In the genomic region with DNA sequence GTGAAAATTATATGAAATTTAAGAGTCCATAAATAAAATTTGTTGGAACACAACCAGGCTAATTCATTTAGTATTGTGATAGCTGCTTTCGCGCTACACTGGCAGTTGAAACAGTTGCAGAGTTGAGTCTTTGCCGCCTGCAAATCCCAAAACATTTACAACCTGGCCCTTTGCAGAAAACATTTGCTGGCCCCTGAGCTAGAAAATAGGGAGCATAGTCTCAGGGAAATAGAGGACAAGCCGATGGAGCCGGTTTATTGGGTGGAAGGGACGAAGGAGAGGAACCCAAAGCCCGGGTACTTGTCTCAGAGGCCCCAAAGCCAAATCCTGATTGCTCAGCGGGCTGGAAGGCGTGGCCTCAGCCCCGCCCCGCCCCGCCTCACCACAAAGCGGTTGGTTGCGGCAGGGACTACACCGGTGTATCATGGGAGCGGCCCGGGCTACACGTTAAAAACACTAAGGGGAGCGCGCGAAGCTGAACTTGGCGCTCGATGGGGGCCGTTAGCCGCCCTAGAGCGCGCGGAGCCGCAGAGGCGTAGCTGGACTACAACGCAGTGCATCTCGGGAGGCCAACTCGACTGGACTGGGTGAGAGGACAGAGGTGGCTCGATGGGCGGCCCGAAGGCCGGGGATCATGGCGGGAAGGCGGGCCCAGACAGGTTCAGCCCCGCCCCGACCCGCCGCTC, we compare ENCODE assay signal across 8 cellular contexts. TPM values are rescaled to one million over a fixed set of nuclear protein-coding genes. Genes with fewer than 3 reads are reported as not detected.
DNase-seq lines count a peak whose midpoint lies in the region; ATAC-seq and TF ChIP-seq lines count a peak whose summit lies in the region.

No MANE protein-coding gene starts in this region.

- ATAC-seq in HG02571 (IDR thresholded peaks at IDR 0.05; ENCODE audit: unreplicated experiment): peak; percentile 85

- H3K4me3 ChIP-seq in GM06990 (replicated peaks; ENCODE audit: low read depth, low read length) (peak overlapping the region; percentile 76), NB4 (ENCODE audit: low read depth, low read length) (peak overlapping the region; percentile 81)

- H3K27ac ChIP-seq in temporal lobe (ENCODE audit: low read depth, low read length): peak overlapping the region; percentile 69

- TF ChIP-seq POLR2A in NB4 (IDR thresholded peaks at IDR 0.05; ENCODE audit: extremely low read depth, insufficient read length): peak; percentile 51

- DNase-seq in GM06990 (ENCODE audit: extremely low read depth, insufficient read length) (peak; percentile 96), NB4 (ENCODE audit: low read depth) (peak; percentile 100), SK-N-DZ (ENCODE audit: low spot score) (peak; percentile 98), glomerular visceral epithelial cell (ENCODE audit: extremely low spot score) (peak; percentile 95), occipital lobe (lab: John Stamatoyannopoulos, UW) (peak; percentile 91)
- DNase-seq in activated naive CD4-positive, alpha-beta T cell treated with anti-CD3 and anti-CD28 coated beads, Interleukin-2, amount 50 U/mL, for 16 hours: peak; percentile 86

- peaks cover 14% of the 10 kb centered on the region for H3K36me3 ChIP-seq in GM06990 (ENCODE audit: control insufficient read depth, insufficient read depth, low read length)

- TF ChIP-seq CTCF in GM06990 (IDR thresholded peaks at IDR 0.05; ENCODE audit: insufficient read depth, low read length, poor library complexity, severe bottlenecking) (no peak), NB4 (IDR thresholded peaks at IDR 0.05; ENCODE audit: low read depth, low read length) (no peak)

- no peaks in the 10 kb centered on the region for H3K27me3 ChIP-seq in GM06990 (replicated peaks; ENCODE audit: control insufficient read depth, insufficient read depth, low read length)

RNA-seq across cellular contexts. Expression of gene SAC3D1, which starts 0.3 kb away (rescaled TPM):
- polyA plus RNA-seq in SK-N-DZ (2014; cell fraction: cytosol; rRNA removed): 54.1 and 71.4 TPM in 2 replicates
- polyA plus RNA-seq in SK-N-DZ (2014; cell fraction: nucleus; rRNA removed): 36.7 and 45.3 TPM in 2 replicates
- total RNA-seq in occipital lobe (8.7 TPM), temporal lobe (3.0 TPM)

RNA-seq across cellular contexts. Expression of gene SNX15, which starts 13.4 kb away (rescaled TPM):
- 24.0 and 26.3 TPM in 2 replicates for polyA plus RNA-seq in SK-N-DZ (2014; cell fraction: cytosol; rRNA removed)
- polyA plus RNA-seq in SK-N-DZ (2014; cell fraction: nucleus; rRNA removed): 11.4 and 46.5 TPM in 2 replicates
- total RNA-seq in occipital lobe (19.0 TPM), temporal lobe (11.8 TPM)

RNA-seq across cellular contexts. Expression of gene NAALADL1, which starts 17.7 kb away (rescaled TPM):
- 1.8 and 3.5 TPM in 2 replicates for polyA plus RNA-seq in SK-N-DZ (2014; cell fraction: cytosol; rRNA removed)
- 11.9 and 17.6 TPM in 2 replicates for polyA plus RNA-seq in SK-N-DZ (2014; cell fraction: nucleus; rRNA removed)
- 2.3 TPM for total RNA-seq in occipital lobe
- total RNA-seq in temporal lobe: 1.5 TPM

RNA-seq across cellular contexts. Expression of gene ARL2, which starts 26.7 kb away (rescaled TPM):
- 111 and 129 TPM in 2 replicates for polyA plus RNA-seq in SK-N-DZ (2014; cell fraction: cytosol; rRNA removed)
- polyA plus RNA-seq in SK-N-DZ (2014; cell fraction: nucleus; rRNA removed): 62.7 and 74.3 TPM in 2 replicates
- 31.2 TPM for total RNA-seq in occipital lobe
- total RNA-seq in temporal lobe: 47.0 TPM

RNA-seq across cellular contexts. Expression of gene CDCA5, which starts 43.2 kb away (rescaled TPM):
- polyA plus RNA-seq in SK-N-DZ (2014; cell fraction: cytosol; rRNA removed): 110 and 152 TPM in 2 replicates
- 79.2 and 90.9 TPM in 2 replicates for polyA plus RNA-seq in SK-N-DZ (2014; cell fraction: nucleus; rRNA removed)
- total RNA-seq in occipital lobe (2.0 TPM), temporal lobe (2.0 TPM)

Comparison
In these comparisons a context has a peak if more than half of its experiments do, and no peak if none do; other contexts are left out.
1. Peak in every context shown above with its lines: DNase-seq, ATAC-seq, H3K4me3 ChIP-seq and H3K27ac ChIP-seq.